In the genomic region with DNA sequence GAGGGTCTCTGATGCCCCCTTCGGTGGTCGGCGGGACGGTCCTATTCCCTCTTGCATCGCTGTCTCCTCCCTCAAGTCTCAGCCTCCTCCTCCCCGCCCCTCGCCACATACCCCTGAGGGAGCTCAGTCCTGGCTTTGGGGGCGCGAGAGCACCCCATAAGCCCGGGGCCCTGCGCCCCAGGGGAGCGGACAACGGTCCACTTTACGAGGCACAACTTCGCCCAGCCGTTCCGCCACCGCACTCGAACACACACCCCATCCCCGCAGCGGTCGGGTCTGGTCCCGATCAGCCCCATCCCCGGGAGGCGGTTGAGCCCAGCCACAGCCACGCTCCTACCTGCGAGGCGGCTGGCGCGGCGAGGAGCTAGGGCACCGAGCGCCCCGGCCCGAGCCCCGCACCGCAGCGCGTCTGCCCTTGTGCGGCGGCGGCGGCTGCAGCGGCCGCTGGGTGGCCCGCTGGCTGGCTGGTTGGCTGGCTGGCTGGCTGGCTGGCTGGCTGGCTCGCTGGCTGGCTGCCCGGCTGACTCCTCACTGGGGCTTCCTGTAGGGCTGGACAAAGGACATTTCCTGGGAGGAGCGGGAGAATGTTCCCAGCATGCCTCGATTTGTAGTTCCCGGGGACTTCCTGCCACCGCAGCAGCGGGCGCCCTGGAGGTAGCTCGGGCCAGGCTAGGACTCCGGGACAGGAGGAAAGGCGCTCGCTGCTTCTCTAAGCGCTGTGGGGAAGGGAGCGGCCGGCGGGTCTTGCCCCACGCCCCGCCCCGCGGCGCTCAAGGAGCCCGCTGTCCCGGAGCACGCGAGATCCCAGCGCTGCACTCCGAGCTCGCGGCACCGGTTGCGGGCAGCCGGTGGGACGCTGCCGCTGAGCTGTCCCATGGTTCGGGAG, we compare ENCODE assay signal across 8 cellular contexts. TPM values are rescaled to one million over a fixed set of nuclear protein-coding genes. Genes with fewer than 3 reads are reported as not detected.
DNase-seq lines count a peak whose midpoint lies in the region; ATAC-seq and TF ChIP-seq lines count a peak whose summit lies in the region.

Gene ZNF697 (minus strand): TSS at position 533 of the 886 bp plus-strand sequence. CDS start 22,166 bp downstream, outside the sequence.

- in situ Hi-C loops in GM18951 (cut with MboI; ENCODE audit: low sequenced_read_pairs, unreplicated experiment): no loop called here

- H3K27ac ChIP-seq in BLaER1 treated with 17β-estradiol and CSF1 and Interleukin-3, amounts not matched to agents 10 nM and 100 nM: peak within 1 kb of the TSS; percentile 62 to 88 (median 77)
- peak within 1 kb of the TSS; percentile 93 for H3K27ac ChIP-seq in mesodermal cell (ENCODE audit: low read depth, low read length, severe bottlenecking)

- TF ChIP-seq CTCF in epithelial cell of esophagus (IDR thresholded peaks at IDR 0.05; ENCODE audit: insufficient read depth, low read depth, low read length, missing control alignments): peak; percentile 1

- peak; percentile 63 for ATAC-seq in HG03108 (IDR thresholded peaks at IDR 0.05; ENCODE audit: unreplicated experiment)

- DNase-seq in NCI-H2171 treated with DMSO at 0.1 percent for 48 hours (lab: John Stamatoyannopoulos, UW) (peak; percentile 92), epithelial cell of esophagus (ENCODE audit: low read depth) (peak; percentile 99)
- DNase-seq in activated CD4-positive, alpha-beta T cell treated with anti-CD3 and anti-CD28 coated beads, Interleukin-2, amount 50 U/mL, for 1 hour: peak; percentile 5
- DNase-seq in stimulated activated CD8-positive, alpha-beta memory T cell treated with anti-CD3 and anti-CD28 coated beads, Interleukin-7, amount 100 ng/mL, for 24 hours (ENCODE audit: low read depth): peak; percentile 2

- H4K20me1 ChIP-seq in BLaER1 treated with 17β-estradiol and CSF1 and Interleukin-3, amounts not matched to agents 10 nM and 100 nM: peaks cover 0 to 7% (median 0%) of the 10 kb centered on the region in 11 experiments; a peak in 4 of 22 replicates

- no peaks in the 10 kb centered on the region for H3K9me3 ChIP-seq in BLaER1 treated with 17β-estradiol and CSF1 and Interleukin-3, amounts not matched to agents 10 nM and 100 nM (replicated peaks in 1 of 11)
- no peaks in the 10 kb centered on the region for H3K9me3 ChIP-seq in mesodermal cell (ENCODE audit: control insufficient read depth, low read length)

- no peaks in the 10 kb centered on the region for H3K36me3 ChIP-seq in BLaER1 treated with 17β-estradiol and CSF1 and Interleukin-3, amounts not matched to agents 10 nM and 100 nM
- H3K36me3 ChIP-seq in mesodermal cell (ENCODE audit: control insufficient read depth, insufficient read depth, low read length): peaks cover 18% of the 10 kb centered on the region

- TF ChIP-seq POLR2A in GM18951 (IDR thresholded peaks at IDR 0.05; ENCODE audit: extremely low read depth, insufficient read depth, insufficient read length): peak; percentile 66

- WGBS in mesodermal cell (ENCODE audit: insufficient coverage in 2 of 2), 2 experiments: 0% methylated on average over 52 to 66 of the region's 81 CpGs

- peak within 1 kb of the TSS; percentile 74 to 93 (median 85) for H3K4me3 ChIP-seq in BLaER1 treated with 17β-estradiol and CSF1 and Interleukin-3, amounts not matched to agents 10 nM and 100 nM
- H3K4me3 ChIP-seq in epithelial cell of esophagus (ENCODE audit: low read length) (peak within 1 kb of the TSS; percentile 81), mesodermal cell (ENCODE audit: extremely low read depth, insufficient read depth, low read length, poor library complexity, severe bottlenecking) (peak within 1 kb of the TSS; percentile 89)

- peaks cover 0 to 21% (median 7%) of the 10 kb centered on the region in 11 experiments; a peak in 7 of 22 replicates for H3K27me3 ChIP-seq in BLaER1 treated with 17β-estradiol and CSF1 and Interleukin-3, amounts not matched to agents 10 nM and 100 nM

- peak within 1 kb of the TSS; percentile 76 to 90 (median 85) for H3K9ac ChIP-seq in BLaER1 treated with 17β-estradiol and CSF1 and Interleukin-3, amounts not matched to agents 10 nM and 100 nM

- peak within 1 kb of the TSS; percentile 89 to 98 (median 94) for H3K4me2 ChIP-seq in BLaER1 treated with 17β-estradiol and CSF1 and Interleukin-3, amounts not matched to agents 10 nM and 100 nM

- H3K4me1 ChIP-seq in BLaER1 treated with 17β-estradiol and CSF1 and Interleukin-3, amounts not matched to agents 10 nM and 100 nM: peaks cover 6 to 32% (median 19%) of the 10 kb centered on the region in 10 experiments
- H3K4me1 ChIP-seq in mesodermal cell (ENCODE audit: control insufficient read depth, insufficient read depth, low read length, poor library complexity, severe bottlenecking): peaks cover 24% of the 10 kb centered on the region

RNA-seq across cellular contexts. Expression of gene ZNF697, which starts in this region (rescaled TPM):
- polyA plus RNA-seq in mesodermal cell (2013, experiment 1 of 2): 16.3 TPM
- polyA plus RNA-seq in mesodermal cell (2013, experiment 2 of 2): 16.9 TPM

Comparison
In these comparisons a context has a peak if more than half of its experiments do, and no peak if none do; other contexts are left out.
1. Peak in every context shown above with its lines: DNase-seq, ATAC-seq, H3K4me3 ChIP-seq and H3K27ac ChIP-seq.
2. DNase-seq: peak in every context shown above with its lines; median percentile 99 in epithelial cell of esophagus; 92 in NCI-H2171 treated with DMSO at 0.1 percent for 48 hours; 5 in activated CD4-positive, alpha-beta T cell treated with anti-CD3 and anti-CD28 coated beads, Interleukin-2, amount 50 U/mL, for 1 hour; 2 in stimulated activated CD8-positive, alpha-beta memory T cell treated with anti-CD3 and anti-CD28 coated beads, Interleukin-7, amount 100 ng/mL, for 24 hours.